1 cellular context compared by ENCODE assay signal in the genomic region with DNA sequence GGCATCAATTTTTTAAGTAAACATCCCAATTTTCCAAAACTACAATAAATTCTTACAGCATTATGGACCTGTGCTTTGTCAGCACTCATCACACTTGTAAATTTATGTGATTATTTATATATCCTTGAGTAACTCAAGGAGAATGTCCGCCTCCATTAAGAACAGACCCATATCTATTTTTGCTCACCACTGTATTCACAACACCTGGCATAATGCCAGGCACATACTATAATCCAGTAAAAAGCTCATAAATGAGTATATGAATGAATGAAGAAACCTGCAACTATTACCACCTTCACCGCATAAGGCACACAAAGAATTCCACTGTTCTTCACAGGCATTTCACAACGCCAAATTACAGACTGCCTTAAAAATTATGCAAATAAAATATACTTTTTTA.
TF ChIP-seq lines count a peak whose summit lies in the region.

No MANE protein-coding gene starts in this region.

TF ChIP-seq in IMR-90, 13 proteins besides CTCF, POLR2A, EP300 and RAD21:
- no peak for TF ChIP-seq NFE2L2 (IDR thresholded peaks at IDR 0.05; ENCODE audit: low read depth, low read length)
- TF ChIP-seq CHD1 (IDR thresholded peaks at IDR 0.05; ENCODE audit: low read depth, low read length): no peak
- TF ChIP-seq, protein P1, sequence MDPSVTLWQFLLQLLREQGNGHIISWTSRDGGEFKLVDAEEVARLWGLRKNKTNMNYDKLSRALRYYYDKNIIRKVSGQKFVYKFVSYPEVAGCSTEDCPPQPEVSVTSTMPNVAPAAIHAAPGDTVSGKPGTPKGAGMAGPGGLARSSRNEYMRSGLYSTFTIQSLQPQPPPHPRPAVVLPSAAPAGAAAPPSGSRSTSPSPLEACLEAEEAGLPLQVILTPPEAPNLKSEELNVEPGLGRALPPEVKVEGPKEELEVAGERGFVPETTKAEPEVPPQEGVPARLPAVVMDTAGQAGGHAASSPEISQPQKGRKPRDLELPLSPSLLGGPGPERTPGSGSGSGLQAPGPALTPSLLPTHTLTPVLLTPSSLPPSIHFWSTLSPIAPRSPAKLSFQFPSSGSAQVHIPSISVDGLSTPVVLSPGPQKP (IDR thresholded peaks at IDR 0.05; ENCODE audit: borderline replicate concordance, low read depth, low read length): no peak
- TF ChIP-seq CEBPB (IDR thresholded peaks at IDR 0.05; ENCODE audit: low read depth, low read length): no peak
- TF ChIP-seq, protein P2, sequence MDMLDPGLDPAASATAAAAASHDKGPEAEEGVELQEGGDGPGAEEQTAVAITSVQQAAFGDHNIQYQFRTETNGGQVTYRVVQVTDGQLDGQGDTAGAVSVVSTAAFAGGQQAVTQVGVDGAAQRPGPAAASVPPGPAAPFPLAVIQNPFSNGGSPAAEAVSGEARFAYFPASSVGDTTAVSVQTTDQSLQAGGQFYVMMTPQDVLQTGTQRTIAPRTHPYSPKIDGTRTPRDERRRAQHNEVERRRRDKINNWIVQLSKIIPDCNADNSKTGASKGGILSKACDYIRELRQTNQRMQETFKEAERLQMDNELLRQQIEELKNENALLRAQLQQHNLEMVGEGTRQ (IDR thresholded peaks at IDR 0.05; ENCODE audit: low read depth, low read length): no peak
- TF ChIP-seq RFX5 (IDR thresholded peaks at IDR 0.05; ENCODE audit: low read depth, low read length): no peak
- TF ChIP-seq MXI1 (IDR thresholded peaks at IDR 0.05; ENCODE audit: borderline replicate concordance, low read depth, low read length): no peak
- no peak for TF ChIP-seq FOS (IDR thresholded peaks at IDR 0.05; ENCODE audit: low read depth, low read length)
